8 cellular contexts compared by ENCODE assay signal in the genomic region with DNA sequence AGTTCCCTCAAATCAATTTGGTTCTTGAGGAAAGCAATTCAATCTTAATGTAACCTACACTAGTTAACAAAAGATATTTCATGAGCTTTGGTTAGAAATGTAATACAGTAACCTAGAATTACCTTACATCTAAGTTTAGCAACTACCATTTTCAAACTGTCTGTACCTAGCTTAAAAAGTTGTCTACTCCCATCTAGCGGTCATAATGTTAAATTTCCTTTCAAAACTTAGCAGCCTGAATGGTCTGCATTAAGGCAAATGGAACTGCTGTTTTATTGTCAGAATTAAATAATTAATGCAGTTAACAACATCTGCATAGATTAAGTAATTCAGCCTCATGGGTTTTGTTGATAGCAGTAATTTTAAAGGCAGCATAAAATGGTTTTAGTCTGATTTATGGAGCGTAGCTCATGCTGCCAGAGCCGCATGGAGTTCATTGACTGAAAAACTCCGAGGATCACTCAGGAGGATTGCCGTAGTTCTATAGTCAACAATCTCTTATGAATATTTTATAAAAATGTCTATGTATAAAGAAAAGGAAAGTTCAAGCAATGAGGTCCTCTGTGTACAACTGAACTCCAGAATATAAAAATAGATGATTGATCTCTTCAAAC.
DNase-seq lines count a peak whose midpoint lies in the region; ATAC-seq and TF ChIP-seq lines count a peak whose summit lies in the region.

No MANE protein-coding gene starts in this region.

- DNase-seq in cardiac muscle cell (ENCODE audit: low read depth in 1 of 2, low spot score in 1 of 2) (peak; percentile 60 to 66), Right ventricle myocardium inferior (ENCODE audit: missing footprints) (no peak), NCI-H1092 treated with DMSO at 0.1 percent for 48 hours (lab: John Stamatoyannopoulos, UW) (peak; percentile 59), SK-N-MC (ENCODE audit: low read depth, low spot score) (peak; percentile 89), foreskin melanocyte (peak; percentile 23), spleen (no peak), suprapubic skin (ENCODE audit: low spot score in 2 of 2) (no peak)

- H3K27me3 ChIP-seq in cardiac muscle cell (no peaks in the 10 kb centered on the region), spleen (replicated peaks in 1 of 7) (no peaks in the 10 kb centered on the region), suprapubic skin (no peaks in the 10 kb centered on the region)

- H3K9me3 ChIP-seq in cardiac muscle cell (ENCODE audit: low read depth) (no peaks in the 10 kb centered on the region), SK-N-MC (ENCODE audit: low read depth, low read length) (no peaks in the 10 kb centered on the region), spleen (no peaks in the 10 kb centered on the region), suprapubic skin (no peaks in the 10 kb centered on the region)

- TF ChIP-seq POLR2A in spleen (IDR thresholded peaks at IDR 0.05), result no peak
- no peak for TF ChIP-seq POLR2A in suprapubic skin (IDR thresholded peaks at IDR 0.05)

- H3K4me1 ChIP-seq in cardiac muscle cell (ENCODE audit: low read depth), result no peaks in the 10 kb centered on the region
- H3K4me1 ChIP-seq in spleen, result no peaks in the 10 kb centered on the region
- H3K4me1 ChIP-seq in suprapubic skin, result peaks cover 2% of the 10 kb centered on the region

- H3K9ac ChIP-seq in SK-N-MC (ENCODE audit: insufficient read length), result peak overlapping the region; percentile 55

- intact Hi-C loops in Right ventricle myocardium inferior (cut with DNase I), result no loop called here
- intact Hi-C loops in spleen (cut with DNase I; ENCODE audit: low total_unique reads), result no loop called here

- no peaks in the 10 kb centered on the region for H3K36me3 ChIP-seq in cardiac muscle cell
- no peaks in the 10 kb centered on the region for H3K36me3 ChIP-seq in SK-N-MC (ENCODE audit: insufficient read depth, low read length)
- no peaks in the 10 kb centered on the region for H3K36me3 ChIP-seq in spleen
- H3K36me3 ChIP-seq in suprapubic skin, result no peaks in the 10 kb centered on the region

- TF ChIP-seq EP300 in suprapubic skin (IDR thresholded peaks at IDR 0.05), result no peak

- 61 to 75% (median 68%) methylated on average over 5 of the region's 5 CpGs for WGBS in spleen, 5 donors
- 41% methylated on average over 5 of the region's 5 CpGs for WGBS in suprapubic skin

- ATAC-seq in Right ventricle myocardium inferior, result no peak
- peak; percentile 87 for ATAC-seq in HG02759 (IDR thresholded peaks at IDR 0.05; ENCODE audit: unreplicated experiment)

- H3K27ac ChIP-seq in cardiac muscle cell (no peak overlapping the region), SK-N-MC (peak overlapping the region; percentile 44), spleen (no peak overlapping the region), suprapubic skin (no peak overlapping the region)

- no peak overlapping the region for H3K4me3 ChIP-seq in cardiac muscle cell
- H3K4me3 ChIP-seq in SK-N-MC, result peak overlapping the region; percentile 78
- no peak overlapping the region for H3K4me3 ChIP-seq in spleen
- H3K4me3 ChIP-seq in suprapubic skin, result no peak overlapping the region

- peak; percentile 55 for TF ChIP-seq CTCF in cardiac muscle cell (IDR thresholded peaks at IDR 0.05; ENCODE audit: low read depth, low read length)
- peak in 6 of 11 experiments; percentile 12 to 36 (median 23) for TF ChIP-seq CTCF in spleen (IDR thresholded peaks at IDR 0.05 in 8 of 11, conservative IDR thresholded peaks at IDR 0.05 in 3 of 11)
- peak in 1 of 2 donors; percentile 23 for TF ChIP-seq CTCF in suprapubic skin (IDR thresholded peaks at IDR 0.05)

Comparison
In these comparisons a context has a peak if more than half of its experiments do, and no peak if none do; other contexts are left out.
1. DNase-seq: peak in cardiac muscle cell (2 of 2), NCI-H1092 treated with DMSO at 0.1 percent for 48 hours (single experiment), SK-N-MC (single experiment) and foreskin melanocyte (single experiment); none in Right ventricle myocardium inferior (single experiment), spleen (single experiment) and suprapubic skin (0 of 2).